Comparison of ENCODE assay signal across 9 cellular contexts in the genomic region with DNA sequence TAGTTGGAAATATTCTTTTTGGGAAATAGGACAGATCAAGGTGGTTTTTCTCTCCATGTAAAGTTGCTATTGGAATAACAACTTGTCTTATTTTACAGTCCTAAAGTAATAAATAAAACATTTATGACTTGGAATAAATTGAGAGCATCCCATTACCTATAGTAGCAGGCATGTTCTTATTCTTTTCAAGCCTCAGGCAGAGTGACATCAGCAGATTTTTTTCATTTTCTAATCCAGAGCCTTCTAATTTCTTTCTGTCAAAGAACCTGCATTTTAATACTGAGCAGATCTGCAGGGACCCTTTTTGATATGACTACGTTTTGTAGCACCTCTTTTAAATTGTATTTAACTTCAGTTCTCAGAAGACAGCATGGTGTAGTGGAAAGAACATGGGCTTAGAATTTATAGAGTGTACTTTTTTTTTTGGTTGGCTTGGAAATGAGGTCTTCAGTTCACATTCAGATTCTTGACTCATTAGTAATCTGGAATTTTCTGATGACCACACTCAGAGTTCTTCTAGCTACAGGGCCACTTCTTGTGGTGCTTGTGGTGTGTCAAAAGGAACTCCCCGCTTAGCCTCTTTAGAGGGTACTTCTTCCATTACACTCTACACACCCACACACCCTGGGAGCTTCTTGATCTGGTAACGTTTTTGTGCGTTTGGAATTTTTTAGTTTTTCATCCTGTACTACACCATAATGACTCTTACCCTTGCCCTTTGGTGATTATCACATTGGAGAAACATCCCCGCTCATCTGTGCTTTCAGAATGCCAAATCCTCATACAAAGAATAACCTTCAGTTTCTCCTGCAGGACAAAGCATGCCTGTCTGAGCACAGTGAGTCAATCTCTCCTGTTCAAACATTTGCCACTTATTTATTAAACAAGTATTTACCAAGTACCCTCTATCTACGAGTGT. TPM values are rescaled to one million over a fixed set of nuclear protein-coding genes. Genes with fewer than 3 reads are reported as not detected.
DNase-seq lines count a peak whose midpoint lies in the region; ATAC-seq lines count a peak whose summit lies in the region.
"Had no signal": no experiment of that assay in that cellular context is flagged by ENCODE, and none has a peak within 500 bp of the region (broad histone marks: within the 10 kb centered on the region; RNA-seq: fewer than 3 reads in every experiment).

No MANE protein-coding gene starts in this region.

- no peaks in the 10 kb centered on the region for H3K27me3 Mint-ChIP-seq in T-helper 1 cell treated with Interleukin-12 subunit alpha and Interleukin-12 subunit beta and Interleukin-4 antibody, amounts not matched to agents 30 μg/mL and 1 μg/mL, for 36 hours (ENCODE audit: low read depth)
- H3K27me3 Mint-ChIP-seq in T-helper 17 cell, result no peaks in the 10 kb centered on the region

- peaks cover 38% of the 10 kb centered on the region for H3K4me1 Mint-ChIP-seq in T-helper 1 cell treated with Interleukin-12 subunit alpha and Interleukin-12 subunit beta and Interleukin-4 antibody, amounts not matched to agents 30 μg/mL and 1 μg/mL, for 36 hours (ENCODE audit: low read depth)
- H3K4me1 Mint-ChIP-seq in T-helper 17 cell, result peaks cover 24% of the 10 kb centered on the region

- no peaks in the 10 kb centered on the region for H3K9me3 ChIP-seq in T-helper 17 cell (ENCODE audit: control insufficient read depth, low read length, poor library complexity, severe bottlenecking)
- H3K9me3 ChIP-seq: thyroid gland had no signal

- H3K9me3 Mint-ChIP-seq in T-helper 1 cell treated with Interleukin-12 subunit alpha and Interleukin-12 subunit beta and Interleukin-4 antibody, amounts not matched to agents 30 μg/mL and 1 μg/mL, for 36 hours, result peaks cover 23% of the 10 kb centered on the region

- ATAC-seq in HG02759 (IDR thresholded peaks at IDR 0.05; ENCODE audit: unreplicated experiment) (peak; percentile 93), T-helper 17 cell (no peak), HG03457 (IDR thresholded peaks at IDR 0.05; ENCODE audit: unreplicated experiment) (no peak)

- peak overlapping the region; percentile 72 for H3K27ac Mint-ChIP-seq in T-helper 1 cell treated with Interleukin-12 subunit alpha and Interleukin-12 subunit beta and Interleukin-4 antibody, amounts not matched to agents 30 μg/mL and 1 μg/mL, for 36 hours
- peak overlapping the region; percentile 22 for H3K27ac Mint-ChIP-seq in T-helper 17 cell

- no peak overlapping the region for H3K4me3 Mint-ChIP-seq in T-helper 1 cell treated with Interleukin-12 subunit alpha and Interleukin-12 subunit beta and Interleukin-4 antibody, amounts not matched to agents 30 μg/mL and 1 μg/mL, for 36 hours
- H3K4me3 Mint-ChIP-seq in T-helper 17 cell, result no peak overlapping the region

- peaks cover 31% of the 10 kb centered on the region for H3K36me3 Mint-ChIP-seq in T-helper 1 cell treated with Interleukin-12 subunit alpha and Interleukin-12 subunit beta and Interleukin-4 antibody, amounts not matched to agents 30 μg/mL and 1 μg/mL, for 36 hours (ENCODE audit: low read depth)
- H3K36me3 Mint-ChIP-seq in T-helper 17 cell (ENCODE audit: low read depth), result peaks cover 12% of the 10 kb centered on the region

- no peak for DNase-seq in T-helper 1 cell
- no peak for DNase-seq in T-helper 17 cell
- peak; percentile 22 for DNase-seq in iPS-NIHi7 (ENCODE audit: extremely low spot score)
- no peak for DNase-seq in NCI-H2029 treated with DMSO at 0.1 percent for 48 hours (lab: John Stamatoyannopoulos, UW)
- DNase-seq in activated CD4-positive, CD25-positive, alpha-beta regulatory T cell treated with anti-CD3 and anti-CD28 coated beads, Interleukin-2, amount 50 U/mL, for 72 hours, result no peak

RNA-seq across cellular contexts. Expression of gene AGK, which starts 34.6 kb away (rescaled TPM):
- 10 to 100 TPM; 25.9 to 27.4 TPM for total RNA-seq in T-helper 17 cell
